Comparison of ENCODE assay signal across 8 cellular contexts in genomic region chr4:119286377-119287002, GRCh38. TPM values are rescaled to one million over a fixed set of nuclear protein-coding genes. Genes with fewer than 3 reads are reported as not detected.
DNase-seq lines count a peak whose midpoint lies in the region; ATAC-seq, FAIRE-seq and TF ChIP-seq lines count a peak whose summit lies in the region.

No MANE protein-coding gene starts in this region.

- H2BK15ac ChIP-seq in neuronal stem cell (ENCODE audit: low read length), result no peak overlapping the region

- WGBS in neuronal stem cell (ENCODE audit: extremely low coverage in 2 of 2, insufficient read length in 2 of 2, insufficient replicate concordance in 1 of 2), 2 donors, result no CpG with 5 or more reads among the region's 3 CpGs

- no peaks in the 10 kb centered on the region for H3K9me2 ChIP-seq in PC-3 (replicated peaks; ENCODE audit: low read length)

- no peak overlapping the region for H3K4ac ChIP-seq in neuronal stem cell (ENCODE audit: low read length)

- no peak overlapping the region for H2BK5ac ChIP-seq in neuronal stem cell (ENCODE audit: low read length)

- ATAC-seq in PC-3, result no peak

- DNase-seq in GM12864 (ENCODE audit: low read depth) (no peak), PC-3 (peak; percentile 62), neuronal stem cell (ENCODE audit: low spot score) (peak; percentile 2), retina (no peak), midbrain (lab: John Stamatoyannopoulos, UW) (no peak), mucosa of gallbladder (ENCODE audit: low spot score) (no peak), germinal center (ENCODE audit: low spot score) (no peak)

- no peak overlapping the region for H4K8ac ChIP-seq in neuronal stem cell (ENCODE audit: low read depth, low read length)

- H3K79me2 ChIP-seq in PC-3 (ENCODE audit: low read length), result no peaks in the 10 kb centered on the region

- no TSS peak for BruUV-seq in PC-3 (replicated peaks; lab: Mats Ljungman, UMichigan)

- TF ChIP-seq CTCF in GM12864 (IDR thresholded peaks at IDR 0.05; ENCODE audit: low read depth, low read length, missing control alignments), result peak; percentile 51
- peak; percentile 65 for TF ChIP-seq CTCF in PC-3 (conservative IDR thresholded peaks at IDR 0.05; ENCODE audit: low read depth, low read length)

- H3K27ac ChIP-seq in PC-3 (ENCODE audit: low read length) (no peak overlapping the region), neuronal stem cell (replicated peaks; ENCODE audit: low read length) (no peak overlapping the region)

- H3F3A ChIP-seq in PC-3 (ENCODE audit: low read length, unreplicated experiment), result no peaks in the 10 kb centered on the region

- peak; percentile 99 for FAIRE-seq in endometrium (lab: Jason Lieb, UNC)

- no peak overlapping the region for H3K9ac ChIP-seq in PC-3 (ENCODE audit: low read length)
- no peak overlapping the region for H3K9ac ChIP-seq in neuronal stem cell (ENCODE audit: low read depth, low read length, poor library complexity)

- H3K14ac ChIP-seq in neuronal stem cell (ENCODE audit: low read length), result no peak overlapping the region

- H3K4me1 ChIP-seq in PC-3 (ENCODE audit: insufficient read depth, low read length) (0 out of 2 replicates have a peak, but pooled peaks cover 7% of the 10 kb centered on the region), neuronal stem cell (ENCODE audit: control insufficient read depth in 2 of 2, insufficient read depth in 1 of 2, low read depth in 1 of 2, low read length in 2 of 2) (no peaks in the 10 kb centered on the region)

- no peak overlapping the region for H2AK5ac ChIP-seq in neuronal stem cell (ENCODE audit: low read depth, low read length)

- H2BK12ac ChIP-seq in neuronal stem cell (ENCODE audit: low read length), result no peak overlapping the region

- no peak overlapping the region for H3K23ac ChIP-seq in neuronal stem cell (ENCODE audit: low read depth, low read length, poor library complexity)

- H3K18ac ChIP-seq in neuronal stem cell (ENCODE audit: low read length), result no peak overlapping the region

- H3K36me3 ChIP-seq in PC-3 (ENCODE audit: low read depth, low read length), result no peaks in the 10 kb centered on the region
- H3K36me3 ChIP-seq in neuronal stem cell (replicated peaks in 1 of 2; ENCODE audit: control insufficient read depth in 2 of 2, insufficient read depth in 2 of 2, low read length in 2 of 2), result no peaks in the 10 kb centered on the region

- no peaks in the 10 kb centered on the region for H3K79me1 ChIP-seq in neuronal stem cell (ENCODE audit: low read depth, low read length)

- no peak overlapping the region for H3K4me2 ChIP-seq in PC-3 (ENCODE audit: low read length)
- H3K4me2 ChIP-seq in neuronal stem cell (ENCODE audit: insufficient read depth, low read length, poor library complexity, severe bottlenecking), result no peak overlapping the region

- no peak overlapping the region for H4K91ac ChIP-seq in neuronal stem cell (ENCODE audit: low read depth, low read length, poor library complexity)

- no peaks in the 10 kb centered on the region for H3K9me3 ChIP-seq in PC-3 (ENCODE audit: low read length)
- no peaks in the 10 kb centered on the region for H3K9me3 ChIP-seq in neuronal stem cell (replicated peaks in 1 of 2; ENCODE audit: control insufficient read depth in 2 of 2, insufficient read depth in 1 of 2, low read depth in 1 of 2, low read length in 2 of 2)

- H2BK120ac ChIP-seq in neuronal stem cell (ENCODE audit: low read depth, low read length), result no peak overlapping the region

- CTCF ChIA-PET in PC-3 (lab: Charles Lee), result no interaction called here

- intact Hi-C loops in PC-3 (cut with micrococcal nuclease), result loop anchor here (1.0 to 5.0 kb wide), 4 partner anchors 74 to 304 kb away; partner anchors contain the start of gene USP53

- H3K27me3 ChIP-seq in PC-3 (ENCODE audit: low read length) (no peaks in the 10 kb centered on the region), neuronal stem cell (ENCODE audit: control insufficient read depth in 3 of 3, insufficient read depth in 3 of 3, low read depth in 1 of 3, low read length in 3 of 3) (no peaks in the 10 kb centered on the region)

- POLR2A ChIA-PET in PC-3 (lab: Charles Lee; ENCODE audit: unreplicated experiment), result no interaction called here

- H4K20me1 ChIP-seq in PC-3 (ENCODE audit: low read length), result no peaks in the 10 kb centered on the region

- H2AFZ ChIP-seq in PC-3 (ENCODE audit: low read length), result no peak overlapping the region
- no peak overlapping the region for H2AFZ ChIP-seq in neuronal stem cell (ENCODE audit: low read length)

- no peak overlapping the region for H3K4me3 ChIP-seq in GM12864 (ENCODE audit: low read depth, low read length)
- H3K4me3 ChIP-seq in PC-3 (ENCODE audit: low read length), result no peak overlapping the region
- H3K4me3 ChIP-seq in neuronal stem cell (ENCODE audit: low read length in 2 of 2), result no peak overlapping the region

RNA-seq across cellular contexts. Expression of gene FABP2, which starts 35.4 kb away (rescaled TPM):
- not detected in 2 replicates for total RNA-seq in PC-3 (2014; rRNA removed)
- polyA plus RNA-seq in neuronal stem cell (2013, experiment 1 of 2), result not detected
- not detected for polyA plus RNA-seq in neuronal stem cell (2013, experiment 2 of 2)
- not detected for total RNA-seq in mucosa of gallbladder

Comparison
In these comparisons a context has a peak if more than half of its experiments do, and no peak if none do; other contexts are left out.
1. DNase-seq: peak in PC-3 (single experiment) and neuronal stem cell (single experiment); none in GM12864 (single experiment), retina (single experiment), midbrain (single experiment), mucosa of gallbladder (single experiment) and germinal center (single experiment).